Comparison of ENCODE assay signal across 16 cellular contexts in genomic region chr12:131901431-131902331, GRCh38. TPM values are rescaled to one million over a fixed set of nuclear protein-coding genes. Genes with fewer than 3 reads are reported as not detected.
DNase-seq lines count a peak whose midpoint lies in the region; ATAC-seq, FAIRE-seq and TF ChIP-seq lines count a peak whose summit lies in the region.
"Had no signal": no experiment of that assay in that cellular context is flagged by ENCODE, and none has a peak within 500 bp of the region (broad histone marks: within the 10 kb centered on the region; RNA-seq: fewer than 3 reads in every experiment).

No MANE protein-coding gene starts in this region.

- H3K4me3 ChIP-seq in esophagus squamous epithelium (peak overlapping the region in 1 of 4 donors; percentile 22), vagina (no peak overlapping the region)
- H3K4me3 ChIP-seq in naive thymus-derived CD4-positive, alpha-beta T cell (ENCODE audit: low read length): no peak overlapping the region
- H3K4me3 ChIP-seq: ascending aorta, SK-N-MC had no signal

- TF ChIP-seq POLR2A in esophagus squamous epithelium (IDR thresholded peaks at IDR 0.05) (no peak), vagina (IDR thresholded peaks at IDR 0.05) (no peak), GM12892 (IDR thresholded peaks at IDR 0.05; ENCODE audit: low read depth, low read length) (no peak)

- H3K9me3 ChIP-seq in esophagus squamous epithelium: no peaks in the 10 kb centered on the region
- H3K9me3 ChIP-seq in naive thymus-derived CD4-positive, alpha-beta T cell (ENCODE audit: control insufficient read depth in 2 of 3, low read length in 3 of 3): no peaks in the 10 kb centered on the region
- no peaks in the 10 kb centered on the region for H3K9me3 ChIP-seq in vagina
- H3K9me3 ChIP-seq: ascending aorta had no signal

- H3K36me3 Mint-ChIP-seq in naive thymus-derived CD4-positive, alpha-beta T cell: no peaks in the 10 kb centered on the region
- H3K36me3 Mint-ChIP-seq in activated T-helper 1 cell treated with anti-CD3 and anti-CD28 coated beads, Interleukin-12 subunit alpha, Interleukin-12 subunit beta, Interleukin-2, Interleukin-4 antibody, amounts not matched to agents 30 ng/mL and 10 ng/mL and 1 ng/mL, durations not matched to agents 14 hours and 24 hours and 36 hours (ENCODE audit: low read depth): no peaks in the 10 kb centered on the region

- CTCF ChIA-PET in naive thymus-derived CD4-positive, alpha-beta T cell (lab: Charles Lee): no interaction called here

- no peak for TF ChIP-seq CTCF in esophagus squamous epithelium (IDR thresholded peaks at IDR 0.05)
- TF ChIP-seq CTCF in vagina (IDR thresholded peaks at IDR 0.05): no peak

- H3K36me3 ChIP-seq in esophagus squamous epithelium (peaks cover 0 to 35% (median 0%) of the 10 kb centered on the region in 3 donors), vagina (peaks cover 0 to 12% of the 10 kb centered on the region in 2 donors)
- peaks cover 0 to 4% (median 0%) of the 10 kb centered on the region in 3 experiments for H3K36me3 ChIP-seq in naive thymus-derived CD4-positive, alpha-beta T cell (ENCODE audit: control insufficient read depth in 2 of 3, insufficient read depth in 3 of 3, low read length in 3 of 3)

- POLR2A ChIA-PET in naive thymus-derived CD4-positive, alpha-beta T cell (lab: Charles Lee): no interaction called here

- peak; percentile 75 for DNase-seq in Right ventricle myocardium inferior (ENCODE audit: missing footprints)
- DNase-seq in cardiac septum (ENCODE audit: low spot score): no peak
- no peak for DNase-seq in esophagus squamous epithelium (lab: John Stamatoyannopoulos, UW)
- no peak for DNase-seq in naive thymus-derived CD4-positive, alpha-beta T cell
- no peak for DNase-seq in vagina (ENCODE audit: extremely low spot score in 2 of 2)
- DNase-seq in GM12892 (ENCODE audit: insufficient read length): no peak
- no peak for DNase-seq in DMS153 treated with DMSO at 0.1 percent for 48 hours (lab: John Stamatoyannopoulos, UW; ENCODE audit: unreplicated experiment)
- no peak for DNase-seq in activated T-helper 1 cell treated with anti-CD3 and anti-CD28 coated beads, Interleukin-12 subunit alpha, Interleukin-12 subunit beta, Interleukin-2, Interleukin-4 antibody, amounts not matched to agents 30 ng/mL and 10 ng/mL and 1 ng/mL, durations not matched to agents 14 hours and 24 hours and 36 hours (ENCODE audit: low spot score)
- DNase-seq: activated CD4-positive, alpha-beta memory T cell treated with anti-CD3 and anti-CD28 coated beads, Interleukin-2, amount 10 ng/mL, durations not matched to agents 7 days and 5 days; COR-L47; GDM1; MM.1S; NCI-H2107 had no signal

- peak overlapping the region in 1 of 10 donors; percentile 56 for H3K4me3 Mint-ChIP-seq in naive thymus-derived CD4-positive, alpha-beta T cell
- no peak overlapping the region for H3K4me3 Mint-ChIP-seq in activated T-helper 1 cell treated with anti-CD3 and anti-CD28 coated beads, Interleukin-12 subunit alpha, Interleukin-12 subunit beta, Interleukin-2, Interleukin-4 antibody, amounts not matched to agents 30 ng/mL and 10 ng/mL and 1 ng/mL, durations not matched to agents 14 hours and 24 hours and 36 hours
- H3K4me3 Mint-ChIP-seq: activated CD4-positive, alpha-beta memory T cell treated with anti-CD3 and anti-CD28 coated beads, Interleukin-2, amount 10 ng/mL, durations not matched to agents 7 days and 5 days had no signal

- no peaks in the 10 kb centered on the region for H3K27me3 Mint-ChIP-seq in naive thymus-derived CD4-positive, alpha-beta T cell
- H3K27me3 Mint-ChIP-seq in activated T-helper 1 cell treated with anti-CD3 and anti-CD28 coated beads, Interleukin-12 subunit alpha, Interleukin-12 subunit beta, Interleukin-2, Interleukin-4 antibody, amounts not matched to agents 30 ng/mL and 10 ng/mL and 1 ng/mL, durations not matched to agents 14 hours and 24 hours and 36 hours (ENCODE audit: insufficient read depth): no peaks in the 10 kb centered on the region
- H3K27me3 Mint-ChIP-seq: activated CD4-positive, alpha-beta memory T cell treated with anti-CD3 and anti-CD28 coated beads, Interleukin-2, amount 10 ng/mL, durations not matched to agents 7 days and 5 days had no signal

- H3K27me3 ChIP-seq in esophagus squamous epithelium: no peaks in the 10 kb centered on the region
- H3K27me3 ChIP-seq in naive thymus-derived CD4-positive, alpha-beta T cell (ENCODE audit: control insufficient read depth in 2 of 2, insufficient read depth in 2 of 2, low read length in 2 of 2): no peaks in the 10 kb centered on the region
- no peaks in the 10 kb centered on the region for H3K27me3 ChIP-seq in vagina
- H3K27me3 ChIP-seq: ascending aorta, dorsolateral prefrontal cortex had no signal

- peaks cover 32 to 86% (median 49%) of the 10 kb centered on the region in 3 donors for H3K4me1 ChIP-seq in esophagus squamous epithelium
- peaks cover 0 to 12% of the 10 kb centered on the region in 2 donors for H3K4me1 ChIP-seq in naive thymus-derived CD4-positive, alpha-beta T cell (ENCODE audit: control insufficient read depth in 2 of 2, insufficient read depth in 2 of 2, low read length in 2 of 2)
- H3K4me1 ChIP-seq in vagina: peaks cover 85% of the 10 kb centered on the region

- peaks cover 10 to 53% (median 38%) of the 10 kb centered on the region in 7 donors for H3K4me1 Mint-ChIP-seq in naive thymus-derived CD4-positive, alpha-beta T cell
- H3K4me1 Mint-ChIP-seq in activated T-helper 1 cell treated with anti-CD3 and anti-CD28 coated beads, Interleukin-12 subunit alpha, Interleukin-12 subunit beta, Interleukin-2, Interleukin-4 antibody, amounts not matched to agents 30 ng/mL and 10 ng/mL and 1 ng/mL, durations not matched to agents 14 hours and 24 hours and 36 hours (ENCODE audit: low read depth): no peaks in the 10 kb centered on the region

- WGBS in esophagus squamous epithelium, 2 donors: 67 to 76% methylated on average over 13 to 14 of the region's 30 CpGs

- no peak for FAIRE-seq in GM12892 (lab: Jason Lieb, UNC)

- H3K27ac Mint-ChIP-seq in naive thymus-derived CD4-positive, alpha-beta T cell: peak overlapping the region in 1 of 9 donors; percentile 65
- no peak overlapping the region for H3K27ac Mint-ChIP-seq in activated T-helper 1 cell treated with anti-CD3 and anti-CD28 coated beads, Interleukin-12 subunit alpha, Interleukin-12 subunit beta, Interleukin-2, Interleukin-4 antibody, amounts not matched to agents 30 ng/mL and 10 ng/mL and 1 ng/mL, durations not matched to agents 14 hours and 24 hours and 36 hours
- H3K27ac Mint-ChIP-seq: activated CD4-positive, alpha-beta memory T cell treated with anti-CD3 and anti-CD28 coated beads, Interleukin-2, amount 10 ng/mL, durations not matched to agents 7 days and 5 days had no signal

- intact Hi-C loops in Right ventricle myocardium inferior (cut with DNase I) (no loop called here), cardiac septum (cut with DNase I) (no loop called here), esophagus squamous epithelium (cut with DNase I) (no loop called here), vagina (cut with DNase I) (no loop called here)
- intact Hi-C loops in naive thymus-derived CD4-positive, alpha-beta T cell (cut with micrococcal nuclease): no loop called here
- intact Hi-C loops in activated T-helper 1 cell treated with anti-CD3 and anti-CD28 coated beads, Interleukin-12 subunit alpha, Interleukin-12 subunit beta, Interleukin-2, Interleukin-4 antibody, amounts not matched to agents 30 ng/mL and 10 ng/mL and 1 ng/mL, durations not matched to agents 14 hours and 24 hours and 36 hours (cut with micrococcal nuclease): no loop called here

- ATAC-seq in Right ventricle myocardium inferior: peak; percentile 74
- peak; percentile 2 for ATAC-seq in naive thymus-derived CD4-positive, alpha-beta T cell

- no peaks in the 10 kb centered on the region for H3K9me3 Mint-ChIP-seq in naive thymus-derived CD4-positive, alpha-beta T cell
- no peaks in the 10 kb centered on the region for H3K9me3 Mint-ChIP-seq in activated T-helper 1 cell treated with anti-CD3 and anti-CD28 coated beads, Interleukin-12 subunit alpha, Interleukin-12 subunit beta, Interleukin-2, Interleukin-4 antibody, amounts not matched to agents 30 ng/mL and 10 ng/mL and 1 ng/mL, durations not matched to agents 14 hours and 24 hours and 36 hours
- H3K9me3 Mint-ChIP-seq: activated CD4-positive, alpha-beta memory T cell treated with anti-CD3 and anti-CD28 coated beads, Interleukin-2, amount 10 ng/mL, durations not matched to agents 7 days and 5 days had no signal

- H3K27ac ChIP-seq in esophagus squamous epithelium: peak overlapping the region in 3 of 4 donors; percentile 16 to 66 (median 46)
- no peak overlapping the region for H3K27ac ChIP-seq in naive thymus-derived CD4-positive, alpha-beta T cell (ENCODE audit: low read depth, low read length)
- peak overlapping the region; percentile 21 for H3K27ac ChIP-seq in vagina
- H3K27ac ChIP-seq: ascending aorta, SK-N-MC had no signal

RNA-seq across cellular contexts. Expression of gene ULK1, which starts 7.3 kb away (rescaled TPM):
- 49.3 TPM for total RNA-seq in Right ventricle myocardium inferior
- 43.7 TPM for total RNA-seq in cardiac septum
- total RNA-seq in esophagus squamous epithelium: 10 to 100 TPM in 3 of 4 donors, 1 to 10 TPM in 1; 9.1 to 55.0 (median 19.5) TPM
- 100 to 1,000 TPM in 1 of 5 experiments, 10 to 100 TPM in 4; 33.9 to 109 (median 43.8) TPM for total RNA-seq in naive thymus-derived CD4-positive, alpha-beta T cell
- polyA plus RNA-seq in naive thymus-derived CD4-positive, alpha-beta T cell: 1 to 10 TPM in 1 of 2 donors, under 1 TPM in 1; 0.28 to 1.6 TPM
- 33.1 TPM for total RNA-seq in vagina
- 4.1 TPM for polyA plus RNA-seq in GM12892 (2012; ENCODE audit: missing spikeins)
- 28.4 TPM in 2 replicates for total RNA-seq in activated T-helper 1 cell treated with anti-CD3 and anti-CD28 coated beads, Interleukin-12 subunit alpha, Interleukin-12 subunit beta, Interleukin-2, Interleukin-4 antibody, amounts not matched to agents 30 ng/mL and 10 ng/mL and 1 ng/mL, durations not matched to agents 14 hours and 24 hours and 36 hours

RNA-seq across cellular contexts. Expression of gene PUS1, which starts 27.4 kb away (rescaled TPM):
- total RNA-seq in Right ventricle myocardium inferior (9.4 TPM), cardiac septum (9.9 TPM), esophagus squamous epithelium (10 to 100 TPM in 3 of 4 donors, 1 to 10 TPM in 1; 8.1 to 24.2 (median 19.8) TPM), vagina (37.6 TPM)
- 10 to 100 TPM; 23.4 to 54.9 (median 49.2) TPM for total RNA-seq in naive thymus-derived CD4-positive, alpha-beta T cell
- 10 to 100 TPM; 15.0 to 37.1 TPM for polyA plus RNA-seq in naive thymus-derived CD4-positive, alpha-beta T cell
- 16.1 TPM for polyA plus RNA-seq in GM12892 (2012; ENCODE audit: missing spikeins)
- total RNA-seq in activated T-helper 1 cell treated with anti-CD3 and anti-CD28 coated beads, Interleukin-12 subunit alpha, Interleukin-12 subunit beta, Interleukin-2, Interleukin-4 antibody, amounts not matched to agents 30 ng/mL and 10 ng/mL and 1 ng/mL, durations not matched to agents 14 hours and 24 hours and 36 hours: 92.1 and 100.0 TPM in 2 replicates

RNA-seq across cellular contexts. Expression of gene EP400, which starts 48.1 kb away (rescaled TPM):
- total RNA-seq in Right ventricle myocardium inferior (13.9 TPM), cardiac septum (23.1 TPM), esophagus squamous epithelium (10 to 100 TPM; 10.1 to 23.0 (median 20.9) TPM), vagina (35.6 TPM)
- 10 to 100 TPM; 62.2 to 86.8 (median 82.6) TPM for total RNA-seq in naive thymus-derived CD4-positive, alpha-beta T cell
- 1 to 10 TPM; 2.8 to 6.0 TPM for polyA plus RNA-seq in naive thymus-derived CD4-positive, alpha-beta T cell
- polyA plus RNA-seq in GM12892 (2012; ENCODE audit: missing spikeins): 13.5 TPM
- total RNA-seq in activated T-helper 1 cell treated with anti-CD3 and anti-CD28 coated beads, Interleukin-12 subunit alpha, Interleukin-12 subunit beta, Interleukin-2, Interleukin-4 antibody, amounts not matched to agents 30 ng/mL and 10 ng/mL and 1 ng/mL, durations not matched to agents 14 hours and 24 hours and 36 hours: 66.6 TPM in 2 replicates
